In the genomic region with DNA sequence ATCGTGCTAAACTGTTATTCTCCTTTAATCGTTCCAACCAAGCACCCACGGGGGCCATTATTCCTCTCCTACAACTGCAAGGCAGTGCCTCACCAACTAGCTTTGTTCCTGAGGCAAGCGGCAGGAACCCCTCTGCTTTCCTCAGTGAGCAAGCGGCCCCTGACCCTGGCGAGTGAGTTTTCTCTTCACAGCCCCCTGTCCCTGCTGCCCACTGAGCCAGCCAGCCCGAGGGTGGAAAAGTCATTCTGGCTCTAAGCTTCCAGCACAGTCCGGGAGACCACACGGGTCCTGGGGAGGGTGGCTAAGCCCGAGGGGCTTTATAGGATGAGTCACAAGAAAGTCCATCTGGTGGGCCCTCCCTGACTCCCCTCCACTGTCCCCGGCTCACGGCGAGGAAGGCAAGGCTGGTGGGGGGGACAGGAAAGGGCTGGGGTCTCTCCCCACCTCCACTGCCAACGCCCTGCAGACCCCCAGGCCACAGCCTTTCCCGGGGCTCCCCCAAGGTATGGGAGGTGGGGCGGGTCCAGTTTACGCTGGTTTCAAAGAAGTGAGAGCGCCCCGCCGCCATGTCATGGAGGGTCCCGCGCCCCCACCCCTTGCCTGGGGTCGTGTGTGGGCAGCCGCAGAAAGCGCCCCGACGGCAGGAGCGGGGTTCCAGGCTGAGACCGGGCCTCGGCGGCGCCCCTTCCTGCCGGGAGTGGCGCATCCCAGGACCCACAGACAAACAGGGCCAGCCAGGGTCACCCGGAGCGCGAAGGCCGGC, we compare ENCODE assay signal across 8 cellular contexts. TPM values are rescaled to one million over a fixed set of nuclear protein-coding genes. Genes with fewer than 3 reads are reported as not detected.
DNase-seq lines count a peak whose midpoint lies in the region; ATAC-seq and TF ChIP-seq lines count a peak whose summit lies in the region.

No MANE protein-coding gene starts in this region.

- no peaks in the 10 kb centered on the region for H3K9me3 ChIP-seq in A673 (ENCODE audit: low read depth, low read length, poor library complexity, severe bottlenecking)
- H3K9me3 ChIP-seq in T-helper 17 cell (ENCODE audit: control insufficient read depth, low read length, poor library complexity, severe bottlenecking), result no peaks in the 10 kb centered on the region

- TF ChIP-seq CTCF in A673 (conservative IDR thresholded peaks at IDR 0.05; ENCODE audit: low read depth, low read length), result no peak
- TF ChIP-seq CTCF in GM23338 (conservative IDR thresholded peaks at IDR 0.05; ENCODE audit: low read depth in 2 of 2), result no peak
- TF ChIP-seq CTCF in glutamatergic neuron (IDR thresholded peaks at IDR 0.05; ENCODE audit: partially characterized antibody, unreplicated experiment), result no peak

- H3K79me2 ChIP-seq in GM23338 (replicated peaks; ENCODE audit: insufficient read depth), result peaks cover 56% of the 10 kb centered on the region

- peaks cover 46% of the 10 kb centered on the region for H3K36me3 ChIP-seq in A673 (ENCODE audit: insufficient read depth, low read length, poor library complexity, severe bottlenecking)
- H3K36me3 ChIP-seq in GM23338 (ENCODE audit: insufficient read depth), result peaks cover 30% of the 10 kb centered on the region

- peaks cover 51% of the 10 kb centered on the region for H3K27me3 Mint-ChIP-seq in GM23338 (ENCODE audit: insufficient read depth, low read depth, poor library complexity)
- H3K27me3 Mint-ChIP-seq in T-helper 17 cell, result peaks cover 14% of the 10 kb centered on the region
- peaks cover 24% of the 10 kb centered on the region for H3K27me3 Mint-ChIP-seq in glutamatergic neuron (ENCODE audit: unreplicated experiment)

- H3K4me3 ChIP-seq in A673 (ENCODE audit: low read depth, low read length, poor library complexity, severe bottlenecking), result peak overlapping the region; percentile 98
- peak overlapping the region; percentile 97 for H3K4me3 ChIP-seq in GM23338
- peak overlapping the region; percentile 99 for H3K4me3 ChIP-seq in skeletal muscle cell (ENCODE audit: low read depth, low read length)

- peak overlapping the region; percentile 99 for H3K4me2 ChIP-seq in GM23338

- peaks cover 42% of the 10 kb centered on the region for H4K20me1 ChIP-seq in GM23338 (replicated peaks; ENCODE audit: insufficient read depth)

- intact Hi-C loops in A673 (cut with micrococcal nuclease; ENCODE audit: unreplicated experiment), result no loop called here

- no peaks in the 10 kb centered on the region for H3K9me3 Mint-ChIP-seq in GM23338
- H3K9me3 Mint-ChIP-seq in glutamatergic neuron (ENCODE audit: unreplicated experiment), result peaks cover 27% of the 10 kb centered on the region

- POLR2A ChIA-PET in A673 (lab: Charles Lee; ENCODE audit: low non-redundant PET), result interaction anchor here (0.5 kb wide), 1 partner anchor 214 kb away, joined by 3 read pairs; no protein-coding TSS in a partner anchor

- H3K27me3 ChIP-seq in A673 (replicated peaks; ENCODE audit: insufficient read depth, low read depth, low read length, poor library complexity), result no peaks in the 10 kb centered on the region
- H3K27me3 ChIP-seq in GM23338 (ENCODE audit: insufficient read depth), result peaks cover 31% of the 10 kb centered on the region

- H3K27ac ChIP-seq in A673 (ENCODE audit: low read depth, low read length, poor library complexity, severe bottlenecking) (peak overlapping the region; percentile 97), GM23338 (ENCODE audit: low read depth) (peak overlapping the region; percentile 94; the same call in 1 of the 2 replicates)

- no TSS peak for BruUV-seq in A673 (replicated peaks; lab: Mats Ljungman, UMichigan)

- H3K36me3 Mint-ChIP-seq in GM23338 (ENCODE audit: low read depth), result peaks cover 47% of the 10 kb centered on the region
- peaks cover 8% of the 10 kb centered on the region for H3K36me3 Mint-ChIP-seq in T-helper 17 cell (ENCODE audit: low read depth)
- H3K36me3 Mint-ChIP-seq in glutamatergic neuron (ENCODE audit: unreplicated experiment), result peaks cover 12% of the 10 kb centered on the region

- no peaks in the 10 kb centered on the region for H3K9me2 ChIP-seq in GM23338 (ENCODE audit: insufficient read depth)

- ATAC-seq in GM23338, result no peak; the same call in 2 of the 3 replicates
- ATAC-seq in T-helper 17 cell, result no peak
- ATAC-seq in HG02870 (IDR thresholded peaks at IDR 0.05; ENCODE audit: unreplicated experiment), result no peak

- H3K4me1 ChIP-seq in A673 (ENCODE audit: insufficient read depth, low read length, poor library complexity, severe bottlenecking), result peaks cover 13% of the 10 kb centered on the region
- H3K4me1 ChIP-seq in GM23338 (ENCODE audit: insufficient read depth), result peaks cover 32% of the 10 kb centered on the region; the same call in 1 of the 2 replicates

- no peak overlapping the region for H2AFZ ChIP-seq in GM23338

- CTCF ChIA-PET in A673 (lab: Charles Lee), result no interaction called here

- H3F3A ChIP-seq in GM23338 (replicated peaks; ENCODE audit: low read depth), result peaks cover 27% of the 10 kb centered on the region

- peak overlapping the region; percentile 85 for H3K4me3 Mint-ChIP-seq in GM23338
- H3K4me3 Mint-ChIP-seq in T-helper 17 cell, result peak overlapping the region; percentile 89
- peak overlapping the region; percentile 92 for H3K4me3 Mint-ChIP-seq in glutamatergic neuron (ENCODE audit: unreplicated experiment)

- H3K27ac Mint-ChIP-seq in GM23338 (no peak overlapping the region; the same call in 1 of the 2 replicates), T-helper 17 cell (peak overlapping the region; percentile 93), glutamatergic neuron (ENCODE audit: unreplicated experiment) (peak overlapping the region; percentile 95)

- DNase-seq in A673 (ENCODE audit: low spot score) (no peak), GM23338 (ENCODE audit: low spot score) (no peak), T-helper 17 cell (no peak), glutamatergic neuron (no peak), skeletal muscle cell (ENCODE audit: low read depth) (no peak), DMS79 treated with DMSO at 0.1 percent for 48 hours (lab: John Stamatoyannopoulos, UW) (no peak)
- no peak for DNase-seq in NK-92 treated with Interleukin-12 subunit alpha and Interleukin-12 subunit beta, amount 100 ng/mL, for 24 hours (lab: John Stamatoyannopoulos, UW)

- H3K4me1 Mint-ChIP-seq in GM23338 (peaks cover 29% of the 10 kb centered on the region), T-helper 17 cell (peaks cover 46% of the 10 kb centered on the region), glutamatergic neuron (ENCODE audit: low read depth, unreplicated experiment) (peaks cover 25% of the 10 kb centered on the region)

TF ChIP-seq in GM23338, 12 proteins besides CTCF, POLR2A, EP300 and RAD21 (continues in another document):
- TF ChIP-seq EZH2phosphoT487 (IDR thresholded peaks at IDR 0.05; ENCODE audit: unreplicated experiment) (no peak), ZNF331 (CRISPR knock-in tag; IDR thresholded peaks at IDR 0.05; ENCODE audit: low read depth) (no peak), STAT1 (IDR thresholded peaks at IDR 0.05; ENCODE audit: unreplicated experiment) (no peak)
- TF ChIP-seq, protein P1, sequence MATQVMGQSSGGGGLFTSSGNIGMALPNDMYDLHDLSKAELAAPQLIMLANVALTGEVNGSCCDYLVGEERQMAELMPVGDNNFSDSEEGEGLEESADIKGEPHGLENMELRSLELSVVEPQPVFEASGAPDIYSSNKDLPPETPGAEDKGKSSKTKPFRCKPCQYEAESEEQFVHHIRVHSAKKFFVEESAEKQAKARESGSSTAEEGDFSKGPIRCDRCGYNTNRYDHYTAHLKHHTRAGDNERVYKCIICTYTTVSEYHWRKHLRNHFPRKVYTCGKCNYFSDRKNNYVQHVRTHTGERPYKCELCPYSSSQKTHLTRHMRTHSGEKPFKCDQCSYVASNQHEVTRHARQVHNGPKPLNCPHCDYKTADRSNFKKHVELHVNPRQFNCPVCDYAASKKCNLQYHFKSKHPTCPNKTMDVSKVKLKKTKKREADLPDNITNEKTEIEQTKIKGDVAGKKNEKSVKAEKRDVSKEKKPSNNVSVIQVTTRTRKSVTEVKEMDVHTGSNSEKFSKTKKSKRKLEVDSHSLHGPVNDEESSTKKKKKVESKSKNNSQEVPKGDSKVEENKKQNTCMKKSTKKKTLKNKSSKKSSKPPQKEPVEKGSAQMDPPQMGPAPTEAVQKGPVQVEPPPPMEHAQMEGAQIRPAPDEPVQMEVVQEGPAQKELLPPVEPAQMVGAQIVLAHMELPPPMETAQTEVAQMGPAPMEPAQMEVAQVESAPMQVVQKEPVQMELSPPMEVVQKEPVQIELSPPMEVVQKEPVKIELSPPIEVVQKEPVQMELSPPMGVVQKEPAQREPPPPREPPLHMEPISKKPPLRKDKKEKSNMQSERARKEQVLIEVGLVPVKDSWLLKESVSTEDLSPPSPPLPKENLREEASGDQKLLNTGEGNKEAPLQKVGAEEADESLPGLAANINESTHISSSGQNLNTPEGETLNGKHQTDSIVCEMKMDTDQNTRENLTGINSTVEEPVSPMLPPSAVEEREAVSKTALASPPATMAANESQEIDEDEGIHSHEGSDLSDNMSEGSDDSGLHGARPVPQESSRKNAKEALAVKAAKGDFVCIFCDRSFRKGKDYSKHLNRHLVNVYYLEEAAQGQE (IDR thresholded peaks at IDR 0.05; ENCODE audit: unreplicated experiment), result no peak

RNA-seq across cellular contexts. Expression of a gene that starts 45.0 kb away (rescaled TPM):
- total RNA-seq in A673 (2021) (4.6 and 6.6 TPM in 2 replicates), T-helper 17 cell (1 to 10 TPM; 3.1 to 3.7 TPM), glutamatergic neuron (ENCODE audit: unreplicated experiment) (115 TPM)
- total RNA-seq in GM23338 (2014; rRNA removed; shearing (Covaris generic)), result 0.58 and 0.97 TPM in 2 replicates
- polyA plus RNA-seq in GM23338 (2016; fragmentation: Nextera tagmentation; extraction: Ambion mirVana), result 0.86 and 1.1 TPM in 2 replicates

Comparison
In these comparisons a context has a peak if more than half of its experiments do, and no peak if none do; other contexts are left out.
1. RNA of a gene that starts 45.0 kb away (total RNA-seq): 115 TPM in glutamatergic neuron (single experiment); 4.6 to 6.6 TPM in A673, 3.1 to 3.7 TPM in T-helper 17 cell and 0.58 to 0.97 TPM in GM23338; every median in the first group is over 10 times any median in the second.
2. Peak in every context shown above with its lines, with median percentiles within 50 percentile points of each other: H3K4me3 ChIP-seq and H3K4me3 Mint-ChIP-seq.